Comparison of ENCODE assay signal across 15 cellular contexts in the genomic region with DNA sequence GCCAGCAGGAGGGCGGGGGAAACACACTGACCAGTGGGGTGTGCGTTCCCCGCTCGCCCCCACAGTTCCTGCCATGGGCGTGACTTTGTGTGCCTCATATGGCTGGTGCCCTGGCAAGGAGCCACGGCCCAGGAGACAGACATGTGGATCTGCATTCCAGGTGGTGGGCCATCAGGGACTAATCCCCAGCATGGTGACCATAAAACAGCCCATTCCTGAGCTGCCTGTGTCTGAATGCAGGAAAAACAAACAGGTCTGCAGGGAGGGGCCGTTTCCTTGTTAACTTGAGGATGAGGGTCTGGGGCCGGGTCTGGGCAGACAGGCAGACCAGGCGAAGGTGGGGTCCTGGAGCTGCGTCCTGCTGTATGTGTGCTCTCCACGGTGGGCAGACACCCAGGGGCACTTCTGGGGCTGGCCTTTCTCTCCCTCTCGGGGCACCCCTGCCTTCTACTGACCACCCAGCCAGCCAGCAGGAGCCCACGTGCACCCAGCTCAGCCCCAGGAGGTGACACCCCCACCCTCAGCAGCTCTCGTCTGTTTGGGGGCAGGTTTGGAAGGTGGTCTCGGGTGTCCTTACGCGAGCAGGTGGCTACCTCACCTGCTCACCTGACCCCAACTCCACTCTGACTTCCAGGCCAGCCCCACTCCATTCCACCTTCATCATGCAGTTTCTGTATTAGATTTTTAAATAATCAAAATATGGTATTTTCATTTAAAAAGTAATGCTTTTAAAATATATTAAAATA.
DNase-seq lines count a peak whose midpoint lies in the region; FAIRE-seq and TF ChIP-seq lines count a peak whose summit lies in the region.
"Had no signal": no experiment of that assay in that cellular context is flagged by ENCODE, and none has a peak within 500 bp of the region (broad histone marks: within the 10 kb centered on the region; RNA-seq: fewer than 3 reads in every experiment).

No MANE protein-coding gene starts in this region.

- H3K27ac Mint-ChIP-seq in progenitor cell of endocrine pancreas, result no peak overlapping the region

- no peak for FAIRE-seq in GM12891 (lab: Jason Lieb, UNC)
- FAIRE-seq: TTC549 had no signal

- no peaks in the 10 kb centered on the region for H3K36me3 Mint-ChIP-seq in progenitor cell of endocrine pancreas (ENCODE audit: insufficient read depth)

- no peak overlapping the region for H3K4me3 Mint-ChIP-seq in progenitor cell of endocrine pancreas (ENCODE audit: low read depth)

- peaks cover 31% of the 10 kb centered on the region for H3K27me3 Mint-ChIP-seq in progenitor cell of endocrine pancreas

- no peaks in the 10 kb centered on the region for H3K9me3 Mint-ChIP-seq in progenitor cell of endocrine pancreas (ENCODE audit: low read depth)

- no peaks in the 10 kb centered on the region for H3K27me3 ChIP-seq in WERI-Rb-1 (ENCODE audit: insufficient read depth, low read depth, severe bottlenecking)
- H3K27me3 ChIP-seq: BLaER1 treated with 17β-estradiol and CSF1 and Interleukin-3, amounts not matched to agents 10 nM and 100 nM; colonic mucosa; esophagus squamous epithelium had no signal

- peak; percentile 58 for DNase-seq in ELF-1 (ENCODE audit: low read depth, low spot score)
- peak; percentile 7 for DNase-seq in WERI-Rb-1
- DNase-seq in islet precursor cell, result peak; percentile 66
- DNase-seq in progenitor cell of endocrine pancreas (ENCODE audit: low spot score, unreplicated experiment), result peak; percentile 7
- DNase-seq in SKM-1 treated with dmso at 0.1 percent for 144 hours (lab: John Stamatoyannopoulos, UW; ENCODE audit: unreplicated experiment), result no peak
- DNase-seq in G401 (ENCODE audit: low spot score), result no peak
- DNase-seq in GM12891 (ENCODE audit: insufficient read length, low spot score), result no peak
- DNase-seq: colonic mucosa, esophagus squamous epithelium, NCI-H187 treated with DMSO at 0.1 percent for 48 hours, NCI-H526 treated with DMSO at 0.1 percent for 48 hours, occipital lobe had no signal

- no peaks in the 10 kb centered on the region for H3K4me1 Mint-ChIP-seq in progenitor cell of endocrine pancreas (ENCODE audit: low read depth)

- no peak overlapping the region for H3K4me3 ChIP-seq in WERI-Rb-1 (ENCODE audit: low read depth, low read length)
- H3K4me3 ChIP-seq: BLaER1 treated with 17β-estradiol and CSF1 and Interleukin-3, amounts not matched to agents 10 nM and 100 nM; colonic mucosa; esophagus squamous epithelium; thoracic aorta had no signal

- H3K27ac ChIP-seq in WERI-Rb-1, result no peak overlapping the region
- H3K27ac ChIP-seq: BLaER1 treated with 17β-estradiol and CSF1 and Interleukin-3, amounts not matched to agents 10 nM and 100 nM; colonic mucosa; esophagus squamous epithelium; thoracic aorta had no signal

- H3K36me3 ChIP-seq in WERI-Rb-1, result no peaks in the 10 kb centered on the region
- H3K36me3 ChIP-seq: colonic mucosa, esophagus squamous epithelium, thoracic aorta had no signal

- H3K9me3 ChIP-seq in WERI-Rb-1 (ENCODE audit: severe bottlenecking), result no peaks in the 10 kb centered on the region
- H3K9me3 ChIP-seq: BLaER1 treated with 17β-estradiol and CSF1 and Interleukin-3, amounts not matched to agents 10 nM and 100 nM; colonic mucosa; esophagus squamous epithelium; thoracic aorta had no signal

- in situ Hi-C loops in G401 (cut with HindIII; ENCODE audit: low sequenced_read_pairs), result no loop called here

- TF ChIP-seq CTCF in WERI-Rb-1 (IDR thresholded peaks at IDR 0.05; ENCODE audit: low read depth, low read length) (no peak), progenitor cell of endocrine pancreas (IDR thresholded peaks at IDR 0.05; ENCODE audit: unreplicated experiment) (no peak)

- no peak for TF ChIP-seq POLR2A in GM12891 (IDR thresholded peaks at IDR 0.05; ENCODE audit: low read depth, low read length)

TF ChIP-seq in GM12891, 5 proteins besides CTCF, POLR2A, EP300 and RAD21:
- TF ChIP-seq PAX5 (IDR thresholded peaks at IDR 0.05; ENCODE audit: insufficient read depth, low read length, severe bottlenecking) (no peak), TAF1 (IDR thresholded peaks at IDR 0.05; ENCODE audit: low read depth, low read length) (no peak), SPI1 (IDR thresholded peaks at IDR 0.05; ENCODE audit: low read depth, low read length) (no peak), POU2F2 (IDR thresholded peaks at IDR 0.05; ENCODE audit: low read depth, low read length) (no peak), POLR2AphosphoS5 (IDR thresholded peaks at IDR 0.05; ENCODE audit: low read depth, low read length) (no peak)

Comparison
In these comparisons a context has a peak if more than half of its experiments do, and no peak if none do; other contexts are left out.
1. DNase-seq: peak in ELF-1 (single experiment), WERI-Rb-1 (single experiment), islet precursor cell (single experiment) and progenitor cell of endocrine pancreas (single experiment); none in SKM-1 treated with dmso at 0.1 percent for 144 hours (single experiment), G401 (single experiment) and GM12891 (single experiment).